9 cellular contexts compared by ENCODE assay signal in genomic region chr15:64690578-64691296, GRCh38.
A peak's percentile ranks its signal among the peaks of the same experiment; 100 is the strongest.
DNase-seq lines count a peak whose midpoint lies in the region; ATAC-seq and TF ChIP-seq lines count a peak whose summit lies in the region.
"Had no signal": no experiment of that assay in that cellular context is flagged by ENCODE, and none has a peak within 500 bp of the region (broad histone marks: within the 10 kb centered on the region; RNA-seq: fewer than 3 reads in every experiment).

No MANE protein-coding gene starts in this region.

- H3K9me3 ChIP-seq in WERI-Rb-1 (ENCODE audit: severe bottlenecking) = no peaks in the 10 kb centered on the region
- H3K9me3 ChIP-seq in heart right ventricle = no peaks in the 10 kb centered on the region
- H3K9me3 ChIP-seq in spleen = no peaks in the 10 kb centered on the region

- H3K4me1 ChIP-seq in heart right ventricle = peaks cover 47 to 96% (median 73%) of the 10 kb centered on the region in 9 donors
- peaks cover 21 to 97% (median 65%) of the 10 kb centered on the region in 6 donors for H3K4me1 ChIP-seq in spleen

- peak; percentile 7 for DNase-seq in DMS 273 (lab: John Stamatoyannopoulos, UW; ENCODE audit: unreplicated experiment)
- DNase-seq in DMS 273 treated with DMSO at 0.1 percent for 48 hours (lab: John Stamatoyannopoulos, UW) = no peak
- no peak for DNase-seq in WERI-Rb-1
- no peak for DNase-seq in heart right ventricle
- peak; percentile 7 for DNase-seq in spleen
- no peak for DNase-seq in NCI-H1694 treated with DMSO at 0.1 percent for 48 hours (lab: John Stamatoyannopoulos, UW)
- DNase-seq in GM10248 (ENCODE audit: extremely low spot score) = no peak
- no peak for DNase-seq in DMS53 treated with DMSO at 0.1 percent for 48 hours (lab: John Stamatoyannopoulos, UW; ENCODE audit: unreplicated experiment)

- TF ChIP-seq POLR2A in spleen (IDR thresholded peaks at IDR 0.05) = no peak

- WGBS in heart right ventricle, 2 donors = 45 to 50% methylated on average over 6 of the region's 6 CpGs
- WGBS in spleen, 5 donors = 61 to 91% (median 79%) methylated on average over 6 of the region's 6 CpGs

- intact Hi-C loops in heart right ventricle (cut with DNase I) (no loop called here), spleen (cut with DNase I; ENCODE audit: low total_unique reads) (no loop called here)

- TF ChIP-seq CTCF in WERI-Rb-1 (IDR thresholded peaks at IDR 0.05; ENCODE audit: low read depth, low read length) (no peak), heart right ventricle (IDR thresholded peaks at IDR 0.05) (peak in 3 of 9 donors; percentile 9 to 16 (median 9)), spleen (IDR thresholded peaks at IDR 0.05 in 8 of 11, conservative IDR thresholded peaks at IDR 0.05 in 3 of 11) (no peak), GM10248 (IDR thresholded peaks at IDR 0.05; ENCODE audit: control extremely low read depth, extremely low read depth, low read depth, missing control alignments) (no peak)

- H3K27ac ChIP-seq in WERI-Rb-1 = peak overlapping the region; percentile 56
- peak overlapping the region; percentile 46 to 97 (median 82) for H3K27ac ChIP-seq in heart right ventricle
- H3K27ac ChIP-seq in spleen = peak overlapping the region in 7 of 8 donors; percentile 68 to 95 (median 82)
- H3K27ac ChIP-seq: 22Rv1 had no signal

- peaks cover 82% of the 10 kb centered on the region for H3K36me3 ChIP-seq in WERI-Rb-1
- peaks cover 0 to 100% (median 20%) of the 10 kb centered on the region in 9 donors for H3K36me3 ChIP-seq in heart right ventricle
- H3K36me3 ChIP-seq in spleen = peaks cover 0 to 89% (median 46%) of the 10 kb centered on the region in 6 donors

- ATAC-seq in heart right ventricle = peak in 4 of 8 donors; percentile 5 to 23 (median 10)

- H3K4me3 ChIP-seq in WERI-Rb-1 (ENCODE audit: low read depth, low read length) = no peak overlapping the region
- no peak overlapping the region for H3K4me3 ChIP-seq in heart right ventricle
- H3K4me3 ChIP-seq in spleen = peak overlapping the region in 1 of 8 donors; percentile 50

- POLR2A ChIA-PET in GM10248 (lab: Yijun Ruan, JAX) = no interaction called here

- CTCF ChIA-PET in GM10248 (lab: Yijun Ruan, JAX) = interaction anchor here (0.7 to 8.5 kb wide), 10 partner anchors 9 to 264 kb away, joined by 3 to 151 read pairs (median 4); no protein-coding TSS in a partner anchor

- H3K27me3 ChIP-seq in WERI-Rb-1 (ENCODE audit: insufficient read depth, low read depth, severe bottlenecking) (no peaks in the 10 kb centered on the region), heart right ventricle (no peaks in the 10 kb centered on the region), spleen (replicated peaks in 1 of 7) (no peaks in the 10 kb centered on the region)

Comparison
In these comparisons a context has a peak if more than half of its experiments do, and no peak if none do; other contexts are left out.
1. DNase-seq: peak in DMS 273 (single experiment) and spleen (single experiment); none in DMS 273 treated with DMSO at 0.1 percent for 48 hours (single experiment), WERI-Rb-1 (single experiment), heart right ventricle (0 of 2), NCI-H1694 treated with DMSO at 0.1 percent for 48 hours (single experiment), GM10248 (single experiment) and DMS53 treated with DMSO at 0.1 percent for 48 hours (single experiment).
2. Peak in every context shown above with its lines, with median percentiles within 50 percentile points of each other: H3K27ac ChIP-seq.